Comparison of ENCODE assay signal across 8 cellular contexts in genomic region chr15:69413822-69414701, GRCh38. TPM values are rescaled to one million over a fixed set of nuclear protein-coding genes. Genes with fewer than 3 reads are reported as not detected.
DNase-seq lines count a peak whose midpoint lies in the region; ATAC-seq, FAIRE-seq and TF ChIP-seq lines count a peak whose summit lies in the region.

Gene KIF23 (plus strand): TSS chr15:69414349. CDS start chr15:69414466, 117 bp downstream.

- intact Hi-C loops in Right ventricle myocardium inferior (cut with DNase I) = no loop called here
- intact Hi-C loops in pancreas (cut with DNase I) = no loop called here

- DNase-seq in GM10266 (ENCODE audit: extremely low spot score) = peak; percentile 97
- peak; percentile 98 for DNase-seq in NCI-H1105 (lab: John Stamatoyannopoulos, UW)
- peak; percentile 94 for DNase-seq in activated naive CD8-positive, alpha-beta T cell treated with anti-CD3 and anti-CD28 coated beads for 36 hours
- DNase-seq in Right ventricle myocardium inferior (ENCODE audit: missing footprints) = peak; percentile 94
- peak; percentile 87 to 95 (median 88) for DNase-seq in pancreas
- DNase-seq in tibial nerve (ENCODE audit: low spot score in 2 of 2) = peak; percentile 70 to 83

- peaks cover 42% of the 10 kb centered on the region for H3K79me2 ChIP-seq in SU-DHL-6 (ENCODE audit: insufficient read depth, low read length)

- H3K4me1 Mint-ChIP-seq in activated naive CD8-positive, alpha-beta T cell treated with anti-CD3 and anti-CD28 coated beads for 36 hours = peaks cover 17% of the 10 kb centered on the region

- peaks cover 35% of the 10 kb centered on the region for H3K36me3 Mint-ChIP-seq in activated naive CD8-positive, alpha-beta T cell treated with anti-CD3 and anti-CD28 coated beads for 36 hours

- H3K9me3 Mint-ChIP-seq in activated naive CD8-positive, alpha-beta T cell treated with anti-CD3 and anti-CD28 coated beads for 36 hours = no peaks in the 10 kb centered on the region

- TF ChIP-seq POLR2A in tibial nerve (IDR thresholded peaks at IDR 0.05) = no peak

- H3K27me3 Mint-ChIP-seq in activated naive CD8-positive, alpha-beta T cell treated with anti-CD3 and anti-CD28 coated beads for 36 hours = peaks cover 31% of the 10 kb centered on the region

- peak within 1 kb of the TSS; percentile 93 for H2AFZ ChIP-seq in SU-DHL-6 (ENCODE audit: low read depth, low read length, severe bottlenecking)

- peak; percentile 92 for ATAC-seq in HG02623 (IDR thresholded peaks at IDR 0.05; ENCODE audit: unreplicated experiment)
- peak; percentile 96 for ATAC-seq in Right ventricle myocardium inferior
- peak; percentile 100 for ATAC-seq in pancreas

- 1 to 2% methylated on average over 77 to 78 of the region's 78 CpGs for WGBS in pancreas, 2 donors
- WGBS in tibial nerve, 2 donors = 2 to 7% methylated on average over 28 to 78 of the region's 78 CpGs

- peak within 1 kb of the TSS; percentile 76 for H3K27ac ChIP-seq in SU-DHL-6 (ENCODE audit: low read depth, low read length)
- H3K27ac ChIP-seq in pancreas = no peak within 1 kb of the TSS
- peak within 1 kb of the TSS in 3 of 4 donors; percentile 39 to 80 (median 56) for H3K27ac ChIP-seq in tibial nerve

- peak within 1 kb of the TSS; percentile 77 for H3K27ac Mint-ChIP-seq in activated naive CD8-positive, alpha-beta T cell treated with anti-CD3 and anti-CD28 coated beads for 36 hours

- H3K9me3 ChIP-seq in SU-DHL-6 (ENCODE audit: insufficient read depth, low read length) = no peaks in the 10 kb centered on the region
- no peaks in the 10 kb centered on the region for H3K9me3 ChIP-seq in pancreas
- H3K9me3 ChIP-seq in tibial nerve = no peaks in the 10 kb centered on the region

- H3K9me2 ChIP-seq in SU-DHL-6 (replicated peaks; ENCODE audit: insufficient read depth, low read length) = no peaks in the 10 kb centered on the region

- H3K4me3 ChIP-seq in SU-DHL-6 (ENCODE audit: insufficient read depth, low read length, poor library complexity, severe bottlenecking) = peak within 1 kb of the TSS; percentile 93
- peak within 1 kb of the TSS; percentile 38 to 90 (median 62) for H3K4me3 ChIP-seq in pancreas
- H3K4me3 ChIP-seq in tibial nerve = peak within 1 kb of the TSS; percentile 36 to 93 (median 70)

- H3K36me3 ChIP-seq in SU-DHL-6 (ENCODE audit: low read length) (peaks cover 17% of the 10 kb centered on the region; the same call in 1 of the 2 replicates), pancreas (no peaks in the 10 kb centered on the region), tibial nerve (no peaks in the 10 kb centered on the region)

- H3K9ac ChIP-seq in SU-DHL-6 (ENCODE audit: low read length) = peak within 1 kb of the TSS; percentile 96

- no peak for FAIRE-seq in pancreas (lab: Jason Lieb, UNC)

- H3K27me3 ChIP-seq in SU-DHL-6 (ENCODE audit: low read length) (no peaks in the 10 kb centered on the region), pancreas (peaks cover 0 to 5% (median 0%) of the 10 kb centered on the region in 4 donors), tibial nerve (no peaks in the 10 kb centered on the region)

- H3K4me1 ChIP-seq in pancreas (peaks cover 0 to 5% (median 3%) of the 10 kb centered on the region in 3 donors), tibial nerve (peaks cover 0 to 13% (median 3%) of the 10 kb centered on the region in 4 donors)

- peaks cover 12% of the 10 kb centered on the region for H4K20me1 ChIP-seq in SU-DHL-6 (ENCODE audit: low read depth, low read length)

- H3K4me3 Mint-ChIP-seq in activated naive CD8-positive, alpha-beta T cell treated with anti-CD3 and anti-CD28 coated beads for 36 hours = peak within 1 kb of the TSS; percentile 87

- peak in 1 of 2 donors; percentile 47 for TF ChIP-seq EP300 in tibial nerve (IDR thresholded peaks at IDR 0.05)

- H3K4me2 ChIP-seq in SU-DHL-6 (ENCODE audit: low read depth, low read length, poor library complexity, severe bottlenecking) = peak within 1 kb of the TSS; percentile 99

- TF ChIP-seq CTCF in GM10266 (IDR thresholded peaks at IDR 0.05; ENCODE audit: control insufficient read depth, insufficient read depth, low read depth, missing control alignments) = no peak
- TF ChIP-seq CTCF in SU-DHL-6 (IDR thresholded peaks at IDR 0.05; ENCODE audit: insufficient read depth, low read length, poor library complexity, severe bottlenecking) = no peak
- no peak for TF ChIP-seq CTCF in pancreas (IDR thresholded peaks at IDR 0.05)
- TF ChIP-seq CTCF in tibial nerve (IDR thresholded peaks at IDR 0.05) = no peak

- H3F3A ChIP-seq in SU-DHL-6 (ENCODE audit: insufficient read depth) = no peaks in the 10 kb centered on the region; the same call in 1 of the 2 replicates

RNA-seq across cellular contexts. Expression of gene KIF23, which starts in this region (rescaled TPM):
- 10 to 100 TPM; 57.3 to 63.5 TPM for total RNA-seq in activated naive CD8-positive, alpha-beta T cell treated with anti-CD3 and anti-CD28 coated beads for 36 hours
- total RNA-seq in Right ventricle myocardium inferior = 1.5 TPM
- 1 to 10 TPM in 2 of 6 donors, under 1 TPM in 4; 0.19 to 2.0 (median 0.82) TPM for total RNA-seq in pancreas
- 1 to 10 TPM in 1 of 2 donors, under 1 TPM in 1; 0.91 to 2.0 TPM for polyA plus RNA-seq in pancreas
- 10 to 100 TPM in 2 of 4 donors, 1 to 10 TPM in 2; 4.5 to 13.2 (median 8.9) TPM for total RNA-seq in tibial nerve

Comparison
In these comparisons a context has a peak if more than half of its experiments do, and no peak if none do; other contexts are left out.
1. RNA of gene KIF23 (total RNA-seq): 57.3 to 63.5 TPM in activated naive CD8-positive, alpha-beta T cell treated with anti-CD3 and anti-CD28 coated beads for 36 hours; 4.5 to 13.2 TPM in tibial nerve, 1.5 TPM in Right ventricle myocardium inferior (single experiment) and 0.19 to 2.0 TPM in pancreas; every median in the first group is over 4 times any median in the second.
2. H3K27ac ChIP-seq: peak in SU-DHL-6 (single experiment) and tibial nerve (3 of 4); none in pancreas (0 of 4).
3. Peak in every context shown above with its lines, with median percentiles within 50 percentile points of each other: DNase-seq, ATAC-seq and H3K4me3 ChIP-seq.